Comparison of ENCODE assay signal across 20 cellular contexts in genomic region chr7:140904081-140904480, GRCh38.
A peak's percentile ranks its signal among the peaks of the same experiment; 100 is the strongest.
DNase-seq lines count a peak whose midpoint lies in the region.
"Had no signal": no experiment of that assay in that cellular context is flagged by ENCODE, and none has a peak within 500 bp of the region (broad histone marks: within the 10 kb centered on the region; RNA-seq: fewer than 3 reads in every experiment).

No MANE protein-coding gene starts in this region.

- H3K4me1 Mint-ChIP-seq in activated naive CD8-positive, alpha-beta T cell (ENCODE audit: low read depth): peaks cover 67% of the 10 kb centered on the region

- peaks cover 3% of the 10 kb centered on the region for H3K9me3 Mint-ChIP-seq in activated naive CD8-positive, alpha-beta T cell (ENCODE audit: low read depth)
- H3K9me3 Mint-ChIP-seq: immature natural killer cell had no signal

- peaks cover 6% of the 10 kb centered on the region for H3K36me3 Mint-ChIP-seq in activated naive CD8-positive, alpha-beta T cell
- H3K36me3 Mint-ChIP-seq: immature natural killer cell had no signal

- no peaks in the 10 kb centered on the region for H3K27me3 Mint-ChIP-seq in activated naive CD8-positive, alpha-beta T cell

- H3K27ac Mint-ChIP-seq in activated naive CD8-positive, alpha-beta T cell: peak overlapping the region; percentile 59
- H3K27ac Mint-ChIP-seq: immature natural killer cell had no signal

- H3K4me3 Mint-ChIP-seq in activated naive CD8-positive, alpha-beta T cell: peak overlapping the region; percentile 28
- H3K4me3 Mint-ChIP-seq: immature natural killer cell had no signal

- DNase-seq in SIG-M5 treated with dmso at 0.1 percent for 504 hours (lab: John Stamatoyannopoulos, UW; ENCODE audit: unreplicated experiment) (peak; percentile 48), SIG-M5 (lab: John Stamatoyannopoulos, UW) (no peak), EH (ENCODE audit: low read depth) (peak; percentile 13), glomerular visceral epithelial cell (ENCODE audit: extremely low spot score) (peak; percentile 13), NCI-H2196 (lab: John Stamatoyannopoulos, UW; ENCODE audit: unreplicated experiment) (no peak), GDM1 (lab: John Stamatoyannopoulos, UW) (no peak)
- DNase-seq in activated CD4-positive, CD25-positive, alpha-beta regulatory T cell (lab: John Stamatoyannopoulos, UW): no peak
- DNase-seq: cortex of kidney, DMS 273 treated with DMSO at 0.1 percent for 48 hours, H7, head of caudate nucleus, immature natural killer cell, lower lobe of right lung, NCI-H1105, NCI-H748 treated with DMSO at 0.1 percent for 48 hours, SK-N-SH, small intestine, T1000, thyroid gland had no signal

Comparison
In these comparisons a context has a peak if more than half of its experiments do, and no peak if none do; other contexts are left out.
1. DNase-seq: peak in SIG-M5 treated with dmso at 0.1 percent for 504 hours (single experiment), EH (single experiment) and glomerular visceral epithelial cell (single experiment); none in SIG-M5 (single experiment), NCI-H2196 (single experiment), GDM1 (single experiment) and activated CD4-positive, CD25-positive, alpha-beta regulatory T cell (0 of 4).